In the genomic region with DNA sequence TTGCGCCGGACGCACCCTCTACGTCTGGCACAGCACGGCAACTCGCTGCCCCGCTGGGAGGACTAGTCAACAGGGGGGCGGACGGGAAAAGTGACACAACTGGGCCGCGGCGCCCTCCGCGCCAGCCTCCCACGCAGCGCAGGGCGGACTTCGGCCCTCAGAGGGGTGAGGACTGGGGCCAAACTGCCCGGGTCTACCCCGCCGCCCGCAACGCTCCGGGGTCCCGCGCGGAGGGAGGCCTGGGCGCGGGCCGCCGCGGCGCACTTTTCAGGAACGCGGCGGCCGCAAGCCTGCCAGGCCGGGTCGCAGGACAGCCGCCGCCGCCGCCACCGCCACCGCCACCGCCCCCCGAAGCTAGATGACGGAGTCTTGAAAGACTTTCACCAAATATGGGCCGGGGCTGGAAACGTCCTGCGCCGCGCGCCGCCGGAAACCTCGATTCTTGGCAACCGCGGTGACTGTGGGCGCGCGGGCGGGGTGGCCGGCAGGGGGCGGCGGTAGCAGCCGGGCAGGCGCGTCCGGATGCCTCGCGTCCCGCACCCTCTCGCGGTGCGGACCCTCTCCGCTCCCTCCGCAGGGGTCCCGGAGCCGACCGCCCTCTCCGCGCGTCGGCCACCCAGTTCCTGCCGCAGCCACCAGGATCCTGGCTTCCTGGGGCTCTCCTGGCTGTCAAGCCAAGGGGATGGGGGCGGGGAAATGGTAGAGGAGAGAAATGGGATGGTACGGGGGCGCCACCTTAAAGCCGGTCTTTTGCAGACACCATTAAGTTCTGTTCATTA, we compare ENCODE assay signal across 8 cellular contexts. TPM values are rescaled to one million over a fixed set of nuclear protein-coding genes. Genes with fewer than 3 reads are reported as not detected.
DNase-seq lines count a peak whose midpoint lies in the region; ATAC-seq and TF ChIP-seq lines count a peak whose summit lies in the region.

No MANE protein-coding gene starts in this region.

- peaks cover 44 to 82% of the 10 kb centered on the region in 2 donors for H3K27me3 Mint-ChIP-seq in CD8-positive, alpha-beta memory T cell
- peaks cover 56% of the 10 kb centered on the region for H3K27me3 Mint-ChIP-seq in progenitor cell of endocrine pancreas

- H3K9me3 ChIP-seq in CD8-positive, alpha-beta memory T cell (ENCODE audit: low read length) = no peaks in the 10 kb centered on the region

- H3K9me3 Mint-ChIP-seq in CD8-positive, alpha-beta memory T cell = no peaks in the 10 kb centered on the region
- no peaks in the 10 kb centered on the region for H3K9me3 Mint-ChIP-seq in progenitor cell of endocrine pancreas (ENCODE audit: low read depth)

- intact Hi-C loops in left cardiac atrium (cut with DNase I) = no loop called here

- TF ChIP-seq CTCF in progenitor cell of endocrine pancreas (IDR thresholded peaks at IDR 0.05; ENCODE audit: unreplicated experiment) = peak; percentile 88

- H3K4me3 ChIP-seq in CD8-positive, alpha-beta memory T cell (ENCODE audit: low read length) = no peak overlapping the region

- no peak overlapping the region for H3K27ac ChIP-seq in CD8-positive, alpha-beta memory T cell (ENCODE audit: low read depth, low read length)
- peak overlapping the region; percentile 62 for H3K27ac ChIP-seq in adipose tissue (ENCODE audit: low read depth, low read length)

- H3K4me1 ChIP-seq in CD8-positive, alpha-beta memory T cell (ENCODE audit: insufficient read depth, low read length) = no peaks in the 10 kb centered on the region

- peak overlapping the region; percentile 30 to 86 (median 73) for H3K4me3 Mint-ChIP-seq in CD8-positive, alpha-beta memory T cell
- H3K4me3 Mint-ChIP-seq in progenitor cell of endocrine pancreas (ENCODE audit: low read depth) = peak overlapping the region; percentile 82

- peaks cover 17% of the 10 kb centered on the region for H3K27me3 ChIP-seq in CD8-positive, alpha-beta memory T cell (ENCODE audit: insufficient read depth, low read length, poor library complexity, severe bottlenecking)

- ATAC-seq in GM18868 (IDR thresholded peaks at IDR 0.05; ENCODE audit: unreplicated experiment) = peak; percentile 73
- ATAC-seq in HG03064 (IDR thresholded peaks at IDR 0.05; ENCODE audit: low read depth, unreplicated experiment) = peak; percentile 74
- peak; percentile 65 to 72 for ATAC-seq in left cardiac atrium

- H3K36me3 ChIP-seq in CD8-positive, alpha-beta memory T cell (ENCODE audit: insufficient read depth, low read length) = no peaks in the 10 kb centered on the region

- H3K36me3 Mint-ChIP-seq in CD8-positive, alpha-beta memory T cell = no peaks in the 10 kb centered on the region
- H3K36me3 Mint-ChIP-seq in progenitor cell of endocrine pancreas (ENCODE audit: insufficient read depth) = peaks cover under 1% of the 10 kb centered on the region

- CTCF ChIA-PET in CD8-positive, alpha-beta memory T cell (lab: Charles Lee) = no interaction called here

- peaks cover 19 to 47% (median 23%) of the 10 kb centered on the region in 3 donors for H3K4me1 Mint-ChIP-seq in CD8-positive, alpha-beta memory T cell
- H3K4me1 Mint-ChIP-seq in progenitor cell of endocrine pancreas (ENCODE audit: low read depth) = peaks cover 24% of the 10 kb centered on the region

- no peak overlapping the region for H3K27ac Mint-ChIP-seq in CD8-positive, alpha-beta memory T cell
- H3K27ac Mint-ChIP-seq in progenitor cell of endocrine pancreas = peak overlapping the region; percentile 95

- POLR2A ChIA-PET in CD8-positive, alpha-beta memory T cell (lab: Charles Lee) = no interaction called here

- 0 to 1% (median 1%) methylated on average over 74 to 90 of the region's 90 CpGs for WGBS in adipose tissue, 3 donors

- peak in 3 of 5 donors; percentile 7 to 47 (median 21) for DNase-seq in CD8-positive, alpha-beta memory T cell
- peak; percentile 40 for DNase-seq in NCI-H510A treated with DMSO at 0.1 percent for 48 hours (lab: John Stamatoyannopoulos, UW)
- peak; percentile 91 for DNase-seq in left cardiac atrium
- DNase-seq in progenitor cell of endocrine pancreas (ENCODE audit: low spot score, unreplicated experiment) = peak; percentile 79
- DNase-seq in DMS153 treated with DMSO at 0.1 percent for 48 hours (lab: John Stamatoyannopoulos, UW; ENCODE audit: unreplicated experiment) = no peak

RNA-seq across cellular contexts. Expression of a gene that starts 3.7 kb away (rescaled TPM):
- under 1 TPM in 1 of 2 experiments, not detected in 1; 0.09 TPM for total RNA-seq in CD8-positive, alpha-beta memory T cell
- not detected for polyA plus RNA-seq in CD8-positive, alpha-beta memory T cell
- 1,000 to 10,000 TPM in 1 of 3 donors, 100 to 1,000 TPM in 1, 10 to 100 TPM in 1; 64.6 to 1,017 (median 195) TPM for polyA plus RNA-seq in adipose tissue
- total RNA-seq in left cardiac atrium (100 to 1,000 TPM in 1 of 2 donors, 10 to 100 TPM in 1; 98.4 to 140 TPM), progenitor cell of endocrine pancreas (62.8 and 64.3 TPM in 2 replicates)

Comparison
In these comparisons a context has a peak if more than half of its experiments do, and no peak if none do; other contexts are left out.
1. RNA of a gene that starts 3.7 kb away (total RNA-seq): 98.4 to 140 TPM in left cardiac atrium and 62.8 to 64.3 TPM in progenitor cell of endocrine pancreas; 0.09 TPM in CD8-positive, alpha-beta memory T cell; every median in the first group is over 10 times any median in the second.
2. Peak in every context shown above with its lines, with median percentiles within 50 percentile points of each other: ATAC-seq.